ENCODE assay signal across 9 cellular contexts in genomic region chr9:137071282-137071681, GRCh38. TPM values are rescaled to one million over a fixed set of nuclear protein-coding genes. Genes with fewer than 3 reads are reported as not detected.
DNase-seq lines count a peak whose midpoint lies in the region; ATAC-seq and TF ChIP-seq lines count a peak whose summit lies in the region.
"Had no signal": no experiment of that assay in that cellular context is flagged by ENCODE, and none has a peak within 500 bp of the region (broad histone marks: within the 10 kb centered on the region; RNA-seq: fewer than 3 reads in every experiment).

No MANE protein-coding gene starts in this region.

- no peaks in the 10 kb centered on the region for H3K27me3 Mint-ChIP-seq in activated CD4-positive, alpha-beta T cell treated with anti-CD3 and anti-CD28 coated beads for 36 hours
- H3K27me3 Mint-ChIP-seq in stimulated activated memory B cell treated with anti-CD40 and anti-IgM and Interleukin-4, amounts not matched to agents 10 μg/mL and 1 μg/mL and 100 μg/mL, for 72 hours = no peaks in the 10 kb centered on the region

- no peak for DNase-seq in activated CD4-positive, alpha-beta T cell treated with anti-CD3 and anti-CD28 coated beads for 36 hours
- no peak for DNase-seq in activated CD4-positive, alpha-beta T cell treated with anti-CD3 and anti-CD28 coated beads for 4 hours
- DNase-seq in WERI-Rb-1 (no peak), AG08395 (ENCODE audit: low spot score) (no peak), foreskin fibroblast (no peak), occipital lobe (lab: John Stamatoyannopoulos, UW) (no peak)
- DNase-seq: stimulated activated CD4-positive, alpha-beta T cell treated with anti-CD3 and anti-CD28 coated beads, Interleukin-4, amount 100 ng/mL, for 4 hours had no signal

- peak overlapping the region; percentile 92 for H3K27ac ChIP-seq in WERI-Rb-1

- intact Hi-C loops in activated CD4-positive, alpha-beta T cell treated with anti-CD3 and anti-CD28 coated beads for 36 hours (cut with DNase I, micrococcal nuclease) = loop anchor here in 1 of 2 experiments (2.0 kb wide), 1 partner anchor 14 kb away; no protein-coding TSS in a partner anchor

- H3K27me3 ChIP-seq in WERI-Rb-1 (ENCODE audit: insufficient read depth, low read depth, severe bottlenecking) (no peaks in the 10 kb centered on the region), iPS-15b (ENCODE audit: control insufficient read depth, insufficient read depth, low read length) (peaks cover 11% of the 10 kb centered on the region)

- ATAC-seq in activated CD4-positive, alpha-beta T cell treated with anti-CD3 and anti-CD28 coated beads for 36 hours = no peak
- ATAC-seq in stimulated activated memory B cell treated with anti-CD40 and anti-IgM and Interleukin-4, amounts not matched to agents 10 μg/mL and 1 μg/mL and 100 μg/mL, for 72 hours = no peak

- H3K9me3 Mint-ChIP-seq in activated CD4-positive, alpha-beta T cell treated with anti-CD3 and anti-CD28 coated beads for 36 hours (ENCODE audit: low read depth) = no peaks in the 10 kb centered on the region
- no peaks in the 10 kb centered on the region for H3K9me3 Mint-ChIP-seq in stimulated activated memory B cell treated with anti-CD40 and anti-IgM and Interleukin-4, amounts not matched to agents 10 μg/mL and 1 μg/mL and 100 μg/mL, for 72 hours

- peaks cover 15% of the 10 kb centered on the region for H3K36me3 ChIP-seq in WERI-Rb-1
- peaks cover 5% of the 10 kb centered on the region for H3K36me3 ChIP-seq in iPS-15b (ENCODE audit: control insufficient read depth, insufficient read depth, low read length)

- H3K9me3 ChIP-seq in WERI-Rb-1 (ENCODE audit: severe bottlenecking) (no peaks in the 10 kb centered on the region), iPS-15b (ENCODE audit: control insufficient read depth, insufficient read depth, low read length) (no peaks in the 10 kb centered on the region)

- peak overlapping the region; percentile 71 for H3K4me3 Mint-ChIP-seq in activated CD4-positive, alpha-beta T cell treated with anti-CD3 and anti-CD28 coated beads for 36 hours
- peak overlapping the region; percentile 84 for H3K4me3 Mint-ChIP-seq in stimulated activated memory B cell treated with anti-CD40 and anti-IgM and Interleukin-4, amounts not matched to agents 10 μg/mL and 1 μg/mL and 100 μg/mL, for 72 hours

- H3K27ac Mint-ChIP-seq in activated CD4-positive, alpha-beta T cell treated with anti-CD3 and anti-CD28 coated beads for 36 hours = peak overlapping the region; percentile 71
- peak overlapping the region; percentile 73 for H3K27ac Mint-ChIP-seq in stimulated activated memory B cell treated with anti-CD40 and anti-IgM and Interleukin-4, amounts not matched to agents 10 μg/mL and 1 μg/mL and 100 μg/mL, for 72 hours

- POLR2A ChIA-PET in activated CD4-positive, alpha-beta T cell treated with anti-CD3 and anti-CD28 coated beads for 36 hours (lab: Charles Lee) = interaction anchor here (0.5 to 1.6 kb wide), 3 partner anchors 14 to 24 kb away, joined by 3 to 4 read pairs (median 3); partner anchors contain the start of gene MAN1B1

- TF ChIP-seq CTCF in WERI-Rb-1 (IDR thresholded peaks at IDR 0.05; ENCODE audit: low read depth, low read length) (no peak), foreskin fibroblast (IDR thresholded peaks at IDR 0.05; ENCODE audit: low read depth, low read length) (no peak)

- H3K4me3 ChIP-seq in WERI-Rb-1 (ENCODE audit: low read depth, low read length) = peak overlapping the region; percentile 62
- peak overlapping the region; percentile 49 for H3K4me3 ChIP-seq in iPS-15b (ENCODE audit: low read depth, low read length)
- no peak overlapping the region for H3K4me3 ChIP-seq in foreskin fibroblast (ENCODE audit: low read depth in 1 of 2, low read length in 2 of 2)

- CTCF ChIA-PET in activated CD4-positive, alpha-beta T cell treated with anti-CD3 and anti-CD28 coated beads for 36 hours (lab: Charles Lee) = interaction anchor here (0.7 to 4.8 kb wide), 10 partner anchors 10 to 343 kb away, joined by 3 to 32 read pairs (median 4); partner anchors contain the start of genes MAN1B1, NPDC1 and SSNA1

- H3K4me1 Mint-ChIP-seq in activated CD4-positive, alpha-beta T cell treated with anti-CD3 and anti-CD28 coated beads for 36 hours = peaks cover 9% of the 10 kb centered on the region
- peaks cover 35% of the 10 kb centered on the region for H3K4me1 Mint-ChIP-seq in stimulated activated memory B cell treated with anti-CD40 and anti-IgM and Interleukin-4, amounts not matched to agents 10 μg/mL and 1 μg/mL and 100 μg/mL, for 72 hours

- H3K4me1 ChIP-seq in iPS-15b (ENCODE audit: control insufficient read depth, insufficient read depth, low read length) = peaks cover 6% of the 10 kb centered on the region

- no peak overlapping the region for H3K9ac ChIP-seq in iPS-15b (ENCODE audit: low read depth, low read length)

- no peaks in the 10 kb centered on the region for H3K36me3 Mint-ChIP-seq in activated CD4-positive, alpha-beta T cell treated with anti-CD3 and anti-CD28 coated beads for 36 hours (ENCODE audit: low read depth)
- H3K36me3 Mint-ChIP-seq in stimulated activated memory B cell treated with anti-CD40 and anti-IgM and Interleukin-4, amounts not matched to agents 10 μg/mL and 1 μg/mL and 100 μg/mL, for 72 hours = no peaks in the 10 kb centered on the region

RNA-seq across cellular contexts. Expression of gene SAPCD2, which starts 0.9 kb away (rescaled TPM):
- 1 to 10 TPM; 6.4 to 8.8 TPM for total RNA-seq in activated CD4-positive, alpha-beta T cell treated with anti-CD3 and anti-CD28 coated beads for 36 hours
- 1.6 TPM for total RNA-seq in occipital lobe

RNA-seq across cellular contexts. Expression of gene UAP1L1, which starts 6.0 kb away (rescaled TPM):
- total RNA-seq in activated CD4-positive, alpha-beta T cell treated with anti-CD3 and anti-CD28 coated beads for 36 hours = 10 to 100 TPM; 12.5 to 14.4 TPM
- total RNA-seq in occipital lobe = 0.31 TPM

RNA-seq across cellular contexts. Expression of gene MAN1B1, which starts 15.5 kb away (rescaled TPM):
- total RNA-seq in activated CD4-positive, alpha-beta T cell treated with anti-CD3 and anti-CD28 coated beads for 36 hours = 10 to 100 TPM; 21.6 to 26.7 TPM
- total RNA-seq in occipital lobe = 38.5 TPM

RNA-seq across cellular contexts. Expression of gene ENTPD2, which starts 17.4 kb away (rescaled TPM):
- under 1 TPM in 1 of 2 experiments, not detected in 1; 0.19 TPM for total RNA-seq in activated CD4-positive, alpha-beta T cell treated with anti-CD3 and anti-CD28 coated beads for 36 hours
- total RNA-seq in occipital lobe = 0.16 TPM

RNA-seq across cellular contexts. Expression of gene NPDC1, which starts 25.3 kb away (rescaled TPM):
- total RNA-seq in activated CD4-positive, alpha-beta T cell treated with anti-CD3 and anti-CD28 coated beads for 36 hours = 10 to 100 TPM; 21.0 to 23.1 TPM
- total RNA-seq in occipital lobe = 15.3 TPM

Comparison
In these comparisons a context has a peak if more than half of its experiments do, and no peak if none do; other contexts are left out.
1. H3K4me3 ChIP-seq: peak in WERI-Rb-1 (single experiment) and iPS-15b (single experiment); none in foreskin fibroblast (0 of 2).
2. RNA of gene UAP1L1, which starts 6.0 kb away (total RNA-seq): 12.5 to 14.4 TPM in activated CD4-positive, alpha-beta T cell treated with anti-CD3 and anti-CD28 coated beads for 36 hours; 0.31 TPM in occipital lobe (single experiment); every median in the first group is over 10 times any median in the second.